ENCODE assay signal across 16 cellular contexts in the genomic region with DNA sequence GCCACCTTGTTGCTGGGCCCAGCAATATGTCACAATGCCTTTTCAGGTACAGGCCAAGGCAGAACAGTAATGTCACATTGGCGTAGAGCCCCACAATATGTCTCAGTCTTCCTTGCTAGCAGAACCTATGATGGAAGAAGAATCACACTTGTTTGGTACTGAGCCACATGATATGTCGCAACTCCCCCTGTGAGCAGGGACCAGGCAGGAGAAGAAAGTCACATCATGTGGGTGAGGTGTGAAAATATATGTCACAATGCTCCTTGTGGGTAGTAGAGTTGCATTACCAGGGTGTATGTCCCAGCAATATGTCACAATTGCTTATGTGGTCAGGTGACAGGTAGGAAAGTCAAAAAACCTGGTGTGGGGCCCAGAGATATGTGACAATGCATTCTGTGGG. TPM values are rescaled to one million over a fixed set of nuclear protein-coding genes. Genes with fewer than 3 reads are reported as not detected.
DNase-seq lines count a peak whose midpoint lies in the region; TF ChIP-seq lines count a peak whose summit lies in the region.
"Had no signal": no experiment of that assay in that cellular context is flagged by ENCODE, and none has a peak within 500 bp of the region (broad histone marks: within the 10 kb centered on the region; RNA-seq: fewer than 3 reads in every experiment).

No MANE protein-coding gene starts in this region.

- H3K4ac ChIP-seq in neuronal stem cell (ENCODE audit: low read length): no peak overlapping the region

- dilution Hi-C loops in mammary epithelial cell (cut with HindIII; ENCODE audit: low sequenced_read_pairs): no loop called here

- H3K27ac ChIP-seq in mammary epithelial cell (ENCODE audit: insufficient read depth, low read depth, low read length) (no peak overlapping the region), transverse colon (peak overlapping the region; percentile 74 to 79 (median 76)), neuronal stem cell (replicated peaks; ENCODE audit: low read length) (no peak overlapping the region)
- H3K27ac ChIP-seq: GM23248, PC-9 had no signal

- H4K91ac ChIP-seq in neuronal stem cell (ENCODE audit: low read depth, low read length, poor library complexity): no peak overlapping the region

- no peak for TF ChIP-seq POLR2A in transverse colon (IDR thresholded peaks at IDR 0.05)

- CTCF ChIA-PET in MCF 10A (lab: Yijun Ruan, JAX): no interaction called here
- CTCF ChIA-PET in mammary epithelial cell (lab: Charles Lee; ENCODE audit: low non-redundant PET): no interaction called here

- WGBS in mammary epithelial cell (ENCODE audit: low coverage, missing lambda C conversion rate): 71% methylated on average over 1 of the region's 2 CpGs
- 90% methylated on average over 2 of the region's 2 CpGs; no CpG with 5 or more reads in 1 of the 2 donors for WGBS in transverse colon (ENCODE audit: low coverage in 1 of 2), 2 donors
- no CpG with 5 or more reads among the region's 2 CpGs for WGBS in neuronal stem cell (ENCODE audit: extremely low coverage in 2 of 2, insufficient read length in 2 of 2, insufficient replicate concordance in 1 of 2), 2 donors

- H3K36me3 ChIP-seq in mammary epithelial cell (ENCODE audit: insufficient read depth, low read length): no peaks in the 10 kb centered on the region
- H3K36me3 ChIP-seq in mucosa of stomach (ENCODE audit: control insufficient read depth, insufficient read depth, low read length): no peaks in the 10 kb centered on the region
- H3K36me3 ChIP-seq in transverse colon: no peaks in the 10 kb centered on the region
- H3K36me3 ChIP-seq in neuronal stem cell (replicated peaks in 1 of 2; ENCODE audit: control insufficient read depth in 2 of 2, insufficient read depth in 2 of 2, low read length in 2 of 2): peaks cover 27 to 92% of the 10 kb centered on the region in 2 donors

- no peaks in the 10 kb centered on the region for H3K4me1 Mint-ChIP-seq in MCF 10A (ENCODE audit: insufficient read depth, unreplicated experiment)

- H2AFZ ChIP-seq in mammary epithelial cell (ENCODE audit: low read depth, low read length): no peak overlapping the region
- no peak overlapping the region for H2AFZ ChIP-seq in neuronal stem cell (ENCODE audit: low read length)
- H2AFZ ChIP-seq: GM23248, PC-9 had no signal

- POLR2A ChIA-PET in MCF 10A (lab: Yijun Ruan, JAX): interaction anchor here (0.7 kb wide), 1 partner anchor 162 kb away, joined by 3 read pairs; no protein-coding TSS in a partner anchor

- no peak overlapping the region for H2BK12ac ChIP-seq in neuronal stem cell (ENCODE audit: low read length)

- no peak overlapping the region for H3K4me3 Mint-ChIP-seq in MCF 10A (ENCODE audit: unreplicated experiment)
- H3K4me3 Mint-ChIP-seq: CD8-positive, alpha-beta T cell had no signal

- TF ChIP-seq CTCF in MCF 10A (IDR thresholded peaks at IDR 0.05; ENCODE audit: unreplicated experiment): no peak
- TF ChIP-seq CTCF in mammary epithelial cell (conservative IDR thresholded peaks at IDR 0.05 in 1 of 2, IDR thresholded peaks at IDR 0.05 in 1 of 2; ENCODE audit: extremely low read depth in 1 of 2, insufficient read depth in 1 of 2, low read depth in 1 of 2, low read length in 2 of 2): no peak
- TF ChIP-seq CTCF in transverse colon (IDR thresholded peaks at IDR 0.05): no peak

- H3K79me2 ChIP-seq in mammary epithelial cell (ENCODE audit: insufficient read depth, low read length): no peaks in the 10 kb centered on the region

- H3K23ac ChIP-seq in neuronal stem cell (ENCODE audit: low read depth, low read length, poor library complexity): no peak overlapping the region

- H3K27ac Mint-ChIP-seq in MCF 10A (ENCODE audit: low read depth, unreplicated experiment): no peak overlapping the region
- H3K27ac Mint-ChIP-seq: CD8-positive, alpha-beta T cell had no signal

- H3K27me3 Mint-ChIP-seq in MCF 10A (ENCODE audit: insufficient read depth, unreplicated experiment): no peaks in the 10 kb centered on the region

- no peaks in the 10 kb centered on the region for H3K79me1 ChIP-seq in neuronal stem cell (ENCODE audit: low read depth, low read length)

- no peak overlapping the region for H2AK5ac ChIP-seq in neuronal stem cell (ENCODE audit: low read depth, low read length)

- no peak overlapping the region for H2BK120ac ChIP-seq in neuronal stem cell (ENCODE audit: low read depth, low read length)

- H3K4me2 ChIP-seq in mammary epithelial cell (ENCODE audit: insufficient read depth, low read depth, low read length): no peak overlapping the region
- no peak overlapping the region for H3K4me2 ChIP-seq in neuronal stem cell (ENCODE audit: insufficient read depth, low read length, poor library complexity, severe bottlenecking)
- H3K4me2 ChIP-seq: PC-9 had no signal

- H2BK5ac ChIP-seq in neuronal stem cell (ENCODE audit: low read length): no peak overlapping the region

- no peak overlapping the region for H3K18ac ChIP-seq in neuronal stem cell (ENCODE audit: low read length)

- in situ Hi-C loops in mammary epithelial cell (cut with MboI; ENCODE audit: low sequenced_read_pairs in 2 of 2): no loop called here
- in situ Hi-C loops in transverse colon (cut with MboI; ENCODE audit: low pct_ligation_motif_present in 1 of 4, low pct_unique_long_range_greater_than_20kb in 1 of 4, low sequenced_read_pairs in 3 of 4): no loop called here

- DNase-seq in MCF 10A (ENCODE audit: unreplicated experiment) (peak; percentile 17), mammary epithelial cell (no peak), SKM-1 treated with dmso at 0.1 percent for 144 hours (lab: John Stamatoyannopoulos, UW; ENCODE audit: unreplicated experiment) (peak; percentile 51), transverse colon (no peak), AG08396 (ENCODE audit: low spot score) (no peak), neuronal stem cell (ENCODE audit: low spot score) (no peak)
- DNase-seq: CD8-positive, alpha-beta T cell; GF-D8; GM23248; NCI-H1105; NCI-H1694 treated with DMSO at 0.1 percent for 48 hours; NCI-H446 treated with DMSO at 0.1 percent for 48 hours; NCI-H748 treated with DMSO at 0.1 percent for 48 hours; PC-9 had no signal

- no peak overlapping the region for H3K14ac ChIP-seq in neuronal stem cell (ENCODE audit: low read length)

- no peaks in the 10 kb centered on the region for H4K20me1 ChIP-seq in mammary epithelial cell (ENCODE audit: insufficient read depth, low read length)

- BruUV-seq in MCF 10A (replicated peaks; lab: Mats Ljungman, UMichigan) (no TSS peak), mammary epithelial cell (replicated peaks; lab: Mats Ljungman, UMichigan) (no TSS peak)

- H3K36me3 Mint-ChIP-seq in MCF 10A (ENCODE audit: insufficient read depth, unreplicated experiment): no peaks in the 10 kb centered on the region
- H3K36me3 Mint-ChIP-seq: CD8-positive, alpha-beta T cell had no signal

- H3K4me1 ChIP-seq in mammary epithelial cell (ENCODE audit: insufficient read depth, low read length): no peaks in the 10 kb centered on the region
- peaks cover 9% of the 10 kb centered on the region for H3K4me1 ChIP-seq in mucosa of stomach (ENCODE audit: control insufficient read depth, insufficient read depth, low read length)
- H3K4me1 ChIP-seq in transverse colon: peaks cover 7 to 31% (median 17%) of the 10 kb centered on the region in 4 donors
- no peaks in the 10 kb centered on the region for H3K4me1 ChIP-seq in neuronal stem cell (ENCODE audit: control insufficient read depth in 2 of 2, insufficient read depth in 1 of 2, low read depth in 1 of 2, low read length in 2 of 2)

- H3K4me3 ChIP-seq in mammary epithelial cell (replicated peaks in 1 of 3; ENCODE audit: insufficient read depth in 1 of 3, low read depth in 2 of 3, low read length in 3 of 3) (no peak overlapping the region), mucosa of stomach (ENCODE audit: low read length) (no peak overlapping the region), transverse colon (no peak overlapping the region), neuronal stem cell (ENCODE audit: low read length in 2 of 2) (no peak overlapping the region)
- H3K4me3 ChIP-seq: GM23248, K562, PC-9 had no signal

- peaks cover 8% of the 10 kb centered on the region for H3K9me3 Mint-ChIP-seq in MCF 10A (ENCODE audit: unreplicated experiment)
- H3K9me3 Mint-ChIP-seq: CD8-positive, alpha-beta T cell had no signal

- no peak for TF ChIP-seq EP300 in transverse colon (IDR thresholded peaks at IDR 0.05; ENCODE audit: low read depth)

- intact Hi-C loops in MCF 10A (cut with micrococcal nuclease): no loop called here
- intact Hi-C loops in mammary epithelial cell (cut with micrococcal nuclease): no loop called here
- intact Hi-C loops in transverse colon (cut with DNase I; ENCODE audit: low total_unique reads): no loop called here

- H2BK15ac ChIP-seq in neuronal stem cell (ENCODE audit: low read length): no peak overlapping the region

- H3K27me3 ChIP-seq in mammary epithelial cell (ENCODE audit: insufficient read depth, low read length) (no peaks in the 10 kb centered on the region), mucosa of stomach (ENCODE audit: control insufficient read depth, insufficient read depth, low read length) (no peaks in the 10 kb centered on the region), transverse colon (no peaks in the 10 kb centered on the region), neuronal stem cell (ENCODE audit: control insufficient read depth in 3 of 3, insufficient read depth in 3 of 3, low read depth in 1 of 3, low read length in 3 of 3) (no peaks in the 10 kb centered on the region)

- peaks cover 4% of the 10 kb centered on the region for H3K9me3 ChIP-seq in mammary epithelial cell (replicated peaks; ENCODE audit: insufficient read depth, low read length)
- H3K9me3 ChIP-seq in mucosa of stomach (ENCODE audit: control insufficient read depth, low read length): no peaks in the 10 kb centered on the region
- no peaks in the 10 kb centered on the region for H3K9me3 ChIP-seq in transverse colon
- no peaks in the 10 kb centered on the region for H3K9me3 ChIP-seq in neuronal stem cell (replicated peaks in 1 of 2; ENCODE audit: control insufficient read depth in 2 of 2, insufficient read depth in 1 of 2, low read depth in 1 of 2, low read length in 2 of 2)

- H3K9ac ChIP-seq in mammary epithelial cell (ENCODE audit: insufficient read depth, low read length) (no peak overlapping the region), mucosa of stomach (ENCODE audit: low read length) (peak overlapping the region; percentile 0), neuronal stem cell (ENCODE audit: low read depth, low read length, poor library complexity) (no peak overlapping the region)
- H3K9ac ChIP-seq: GM23248 had no signal

- no peak overlapping the region for H4K8ac ChIP-seq in neuronal stem cell (ENCODE audit: low read depth, low read length)

RNA-seq across cellular contexts. Expression of a gene that starts 7.1 kb away (rescaled TPM):
- total RNA-seq in MCF 10A (2022) (15.8 and 23.4 TPM in 2 replicates), mammary epithelial cell (10 to 100 TPM; 27.8 to 43.7 TPM), transverse colon (100 to 1,000 TPM in 3 of 4 donors, 10 to 100 TPM in 1; 93.9 to 236 (median 157) TPM)
- polyA plus RNA-seq in mammary epithelial cell: 8.4 TPM
- polyA minus RNA-seq in mammary epithelial cell: 34.1 TPM
- 26.9 TPM for polyA plus RNA-seq in neuronal stem cell (2013, experiment 1 of 2)
- polyA plus RNA-seq in neuronal stem cell (2013, experiment 2 of 2): 27.6 TPM

Comparison
In these comparisons a context has a peak if more than half of its experiments do, and no peak if none do; other contexts are left out.
1. DNase-seq: peak in MCF 10A (single experiment) and SKM-1 treated with dmso at 0.1 percent for 144 hours (single experiment); none in mammary epithelial cell (single experiment), transverse colon (single experiment), AG08396 (single experiment) and neuronal stem cell (single experiment).
2. H3K27ac ChIP-seq: peak in transverse colon (4 of 4); none in mammary epithelial cell (single experiment) and neuronal stem cell (single experiment).